Comparison of ENCODE assay signal across 1 cellular context in genomic region chr1:34859442-34860200, GRCh38.
TF ChIP-seq lines count a peak whose summit lies in the region.

TSS of gene SMIM12 (minus strand) at chr1:34859749. CDS start at chr1:34855977, 3,772 bp downstream.

TF ChIP-seq in K562, 482 proteins besides CTCF, POLR2A, EP300 and RAD21 (continued from another document and continues in another):
- TF ChIP-seq E4F1 (CRISPR knock-in tag; IDR thresholded peaks at IDR 0.05; ENCODE audit: borderline replicate concordance) (no peak), EP400 (IDR thresholded peaks at IDR 0.05) (peak; percentile 98), THRA (IDR thresholded peaks at IDR 0.05) (no peak), RBFOX2 (IDR thresholded peaks at IDR 0.05; ENCODE audit: low read depth, low read length) (peak; percentile 98), CREB1 (IDR thresholded peaks at IDR 0.05) (peak; percentile 63; the same call in 1 of the 2 replicates), CREB1 (CRISPR knock-in tag; IDR thresholded peaks at IDR 0.05) (peak; percentile 82), HMGXB4 (CRISPR knock-in tag; IDR thresholded peaks at IDR 0.05) (peak; percentile 93), GTF2F1 (IDR thresholded peaks at IDR 0.05; ENCODE audit: low read depth, low read length) (peak; percentile 56; the same call in 1 of the 2 replicates), SIN3B (IDR thresholded peaks at IDR 0.05; ENCODE audit: low read depth) (peak; percentile 89), ZNF518B (CRISPR knock-in tag; IDR thresholded peaks at IDR 0.05) (no peak), SUPT5H (IDR thresholded peaks at IDR 0.05) (peak; percentile 98), NR1H2 (CRISPR knock-in tag; IDR thresholded peaks at IDR 0.05) (0 out of 2 replicates have a peak, but pooled peaks have one; percentile 71), ZNF121 (CRISPR knock-in tag; conservative IDR thresholded peaks at IDR 0.05) (no peak), DMBX1 (CRISPR knock-in tag; IDR thresholded peaks at IDR 0.05; ENCODE audit: borderline replicate concordance) (no peak), TBL1XR1 (IDR thresholded peaks at IDR 0.05; ENCODE audit: low read length in 2 of 2) (no peak; a peak in 1 of 4 replicates), GATA2 (CRISPR knock-in tag; IDR thresholded peaks at IDR 0.05) (no peak), CBX3 (IDR thresholded peaks at IDR 0.05; ENCODE audit: borderline replicate concordance in 1 of 2, low read length in 2 of 2) (peak in 1 of 2 experiments; percentile 98; a peak in 2 of 3 replicates), ATF6 (CRISPR knock-in tag; IDR thresholded peaks at IDR 0.05) (peak; percentile 88; the same call in 1 of the 2 replicates), ETV5 (CRISPR knock-in tag; IDR thresholded peaks at IDR 0.05; ENCODE audit: low read depth) (peak; percentile 92), THAP12 (CRISPR knock-in tag; IDR thresholded peaks at IDR 0.05) (peak; percentile 99), ZNF507 (tag; conservative IDR thresholded peaks at IDR 0.05) (no peak), ZBTB2 (IDR thresholded peaks at IDR 0.05) (peak; percentile 46; the same call in 1 of the 2 replicates), HMGN3 (IDR thresholded peaks at IDR 0.05; ENCODE audit: borderline replicate concordance, extremely low read depth, insufficient read length, low read depth, low read length) (peak; percentile 94), SMARCA4 (IDR thresholded peaks at IDR 0.05) (peak; percentile 34; the same call in 1 of the 2 replicates), BHLHE40 (IDR thresholded peaks at IDR 0.05; ENCODE audit: low read length) (peak; percentile 80), CHD2 (IDR thresholded peaks at IDR 0.05; ENCODE audit: low read depth, low read length) (no peak), ZNF408 (CRISPR knock-in tag; IDR thresholded peaks at IDR 0.05; ENCODE audit: low read depth) (no peak), HES1 (IDR thresholded peaks at IDR 0.05; ENCODE audit: low read depth) (0 out of 2 replicates have a peak, but pooled peaks have one; percentile 31), ZNF316 (IDR thresholded peaks at IDR 0.05) (no peak), PHTF2 (CRISPR knock-in tag; IDR thresholded peaks at IDR 0.05) (no peak), VEZF1 (CRISPR knock-in tag; IDR thresholded peaks at IDR 0.05) (peak; percentile 71; the same call in 1 of the 2 replicates), HNRNPK (IDR thresholded peaks at IDR 0.05; ENCODE audit: low read depth, low read length, poor library complexity, severe bottlenecking) (no peak), FOXJ2 (tag; IDR thresholded peaks at IDR 0.05) (no peak), TSHZ1 (CRISPR knock-in tag; IDR thresholded peaks at IDR 0.05) (no peak), ZNF764 (CRISPR knock-in tag; IDR thresholded peaks at IDR 0.05; ENCODE audit: low read depth) (no peak), ZNF282 (CRISPR knock-in tag; IDR thresholded peaks at IDR 0.05) (no peak; the same call in 1 of the 2 replicates), FOS (IDR thresholded peaks at IDR 0.05; ENCODE audit: extremely low read depth, insufficient read length) (peak; percentile 34), CBFB (CRISPR knock-in tag; IDR thresholded peaks at IDR 0.05) (peak; percentile 85; the same call in 1 of the 2 replicates), YY1 (IDR thresholded peaks at IDR 0.05; ENCODE audit: borderline replicate concordance in 1 of 3, control insufficient read depth in 1 of 3, extremely low read depth in 1 of 3, insufficient read depth in 3 of 3, insufficient read length in 1 of 3, insufficient replicate concordance in 2 of 3, low read depth in 1 of 3, low read length in 2 of 3) (peak in 1 of 3 experiments; percentile 74)
